ENCODE assay signal across 7 cellular contexts in genomic region chr4:173370130-173370476, GRCh38. TPM values are rescaled to one million over a fixed set of nuclear protein-coding genes. Genes with fewer than 3 reads are reported as not detected.
A peak's percentile ranks its signal among the peaks of the same experiment; 100 is the strongest.
DNase-seq lines count a peak whose midpoint lies in the region; ATAC-seq and TF ChIP-seq lines count a peak whose summit lies in the region.

No MANE protein-coding gene starts in this region.

- DNase-seq in activated CD8-positive, alpha-beta T cell treated with anti-CD3 and anti-CD28 coated beads for 36 hours, result peak; percentile 80
- DNase-seq in epithelial cell of proximal tubule (ENCODE audit: low read depth) (no peak), neuronal stem cell (ENCODE audit: low spot score) (no peak), upper lobe of left lung (peak in 1 of 2 donors; percentile 44), inferior parietal cortex (ENCODE audit: extremely low spot score) (no peak)

- intact Hi-C loops in activated CD8-positive, alpha-beta T cell treated with anti-CD3 and anti-CD28 coated beads for 36 hours (cut with micrococcal nuclease), result no loop called here

- H3K36me3 ChIP-seq in neuronal stem cell (replicated peaks in 1 of 2; ENCODE audit: control insufficient read depth in 2 of 2, insufficient read depth in 2 of 2, low read length in 2 of 2) (peaks cover 0 to 22% of the 10 kb centered on the region in 2 donors), upper lobe of left lung (peaks cover 0 to 3% (median 0%) of the 10 kb centered on the region in 4 donors)

- no peak overlapping the region for H2BK12ac ChIP-seq in neuronal stem cell (ENCODE audit: low read length)

- CTCF ChIA-PET in activated CD8-positive, alpha-beta T cell treated with anti-CD3 and anti-CD28 coated beads for 36 hours (lab: Charles Lee), result interaction anchor here (1.0 to 2.7 kb wide), 2 partner anchors 35 to 37 kb away, joined by 3 to 10 read pairs; partner anchors contain the start of gene HMGB2

- peaks cover 35% of the 10 kb centered on the region for H3K4me1 Mint-ChIP-seq in activated CD8-positive, alpha-beta T cell treated with anti-CD3 and anti-CD28 coated beads for 36 hours (ENCODE audit: low read depth)

- TF ChIP-seq CTCF in activated CD8-positive, alpha-beta T cell treated with anti-CD3 and anti-CD28 coated beads for 36 hours (IDR thresholded peaks at IDR 0.05), result no peak
- TF ChIP-seq CTCF in epithelial cell of proximal tubule (conservative IDR thresholded peaks at IDR 0.05; ENCODE audit: low read depth, low read length) (no peak), upper lobe of left lung (IDR thresholded peaks at IDR 0.05) (no peak)

- H3K4me3 ChIP-seq in epithelial cell of proximal tubule (ENCODE audit: low read depth, low read length), result peak overlapping the region; percentile 82
- H3K4me3 ChIP-seq in neuronal stem cell (ENCODE audit: low read length in 2 of 2), result peak overlapping the region; percentile 87 to 97
- H3K4me3 ChIP-seq in upper lobe of left lung, result peak overlapping the region; percentile 51 to 94 (median 90)

- peak overlapping the region; percentile 98 for H3K27ac Mint-ChIP-seq in activated CD8-positive, alpha-beta T cell treated with anti-CD3 and anti-CD28 coated beads for 36 hours

- no peak overlapping the region for H3K23ac ChIP-seq in neuronal stem cell (ENCODE audit: low read depth, low read length, poor library complexity)

- H2BK120ac ChIP-seq in neuronal stem cell (ENCODE audit: low read depth, low read length), result no peak overlapping the region

- peak overlapping the region; percentile 17 for H3K9ac ChIP-seq in neuronal stem cell (ENCODE audit: low read depth, low read length, poor library complexity)

- no peaks in the 10 kb centered on the region for H3K27me3 ChIP-seq in neuronal stem cell (ENCODE audit: control insufficient read depth in 3 of 3, insufficient read depth in 3 of 3, low read depth in 1 of 3, low read length in 3 of 3)
- H3K27me3 ChIP-seq in upper lobe of left lung, result no peaks in the 10 kb centered on the region

- no peak overlapping the region for H2BK15ac ChIP-seq in neuronal stem cell (ENCODE audit: low read length)

- POLR2A ChIA-PET in activated CD8-positive, alpha-beta T cell treated with anti-CD3 and anti-CD28 coated beads for 36 hours (lab: Charles Lee), result interaction anchor here (0.7 to 4.5 kb wide), 4 partner anchors 31 to 77 kb away, joined by 3 to 79 read pairs (median 16); partner anchors contain the start of gene HMGB2

- TF ChIP-seq POLR2A in upper lobe of left lung (IDR thresholded peaks at IDR 0.05), result no peak

- H3K14ac ChIP-seq in neuronal stem cell (ENCODE audit: low read length), result no peak overlapping the region

- peaks cover 14% of the 10 kb centered on the region for H3K27me3 Mint-ChIP-seq in activated CD8-positive, alpha-beta T cell treated with anti-CD3 and anti-CD28 coated beads for 36 hours

- no peak overlapping the region for H3K18ac ChIP-seq in neuronal stem cell (ENCODE audit: low read length)

- H3K4ac ChIP-seq in neuronal stem cell (ENCODE audit: low read length), result no peak overlapping the region

- peak overlapping the region; percentile 83 for H3K4me2 ChIP-seq in neuronal stem cell (ENCODE audit: insufficient read depth, low read length, poor library complexity, severe bottlenecking)

- peaks cover 0 to 10% of the 10 kb centered on the region in 2 donors for H3K9me3 ChIP-seq in neuronal stem cell (replicated peaks in 1 of 2; ENCODE audit: control insufficient read depth in 2 of 2, insufficient read depth in 1 of 2, low read depth in 1 of 2, low read length in 2 of 2)
- no peaks in the 10 kb centered on the region for H3K9me3 ChIP-seq in upper lobe of left lung

- peak overlapping the region; percentile 83 for H2AFZ ChIP-seq in neuronal stem cell (ENCODE audit: low read length)

- peak overlapping the region; percentile 53 for H2BK5ac ChIP-seq in neuronal stem cell (ENCODE audit: low read length)

- H4K91ac ChIP-seq in neuronal stem cell (ENCODE audit: low read depth, low read length, poor library complexity), result no peak overlapping the region

- peaks cover 3% of the 10 kb centered on the region for H3K79me1 ChIP-seq in neuronal stem cell (ENCODE audit: low read depth, low read length)

- no peaks in the 10 kb centered on the region for H3K9me3 Mint-ChIP-seq in activated CD8-positive, alpha-beta T cell treated with anti-CD3 and anti-CD28 coated beads for 36 hours

- no peak overlapping the region for H2AK5ac ChIP-seq in neuronal stem cell (ENCODE audit: low read depth, low read length)

- H3K4me3 Mint-ChIP-seq in activated CD8-positive, alpha-beta T cell treated with anti-CD3 and anti-CD28 coated beads for 36 hours, result peak overlapping the region; percentile 97

- H3K36me3 Mint-ChIP-seq in activated CD8-positive, alpha-beta T cell treated with anti-CD3 and anti-CD28 coated beads for 36 hours (ENCODE audit: low read depth), result peaks cover 21% of the 10 kb centered on the region

- no peak overlapping the region for H4K8ac ChIP-seq in neuronal stem cell (ENCODE audit: low read depth, low read length)

- ATAC-seq in GM19463 (IDR thresholded peaks at IDR 0.05; ENCODE audit: unreplicated experiment), result peak; percentile 0
- ATAC-seq in HG03457 (IDR thresholded peaks at IDR 0.05; ENCODE audit: unreplicated experiment), result peak; percentile 1
- peak; percentile 26 for ATAC-seq in activated CD8-positive, alpha-beta T cell treated with anti-CD3 and anti-CD28 coated beads for 36 hours
- peak; percentile 3 to 12 for ATAC-seq in upper lobe of left lung (ENCODE audit: low FRiP score in 2 of 2)

- H3K27ac ChIP-seq in neuronal stem cell (replicated peaks; ENCODE audit: low read length) (peak overlapping the region; percentile 75), upper lobe of left lung (peak overlapping the region; percentile 90 to 97 (median 92))

- H3K4me1 ChIP-seq in neuronal stem cell (ENCODE audit: control insufficient read depth in 2 of 2, insufficient read depth in 1 of 2, low read depth in 1 of 2, low read length in 2 of 2), result peaks cover 0 to 9% of the 10 kb centered on the region in 2 donors
- peaks cover 8 to 31% (median 16%) of the 10 kb centered on the region in 4 donors for H3K4me1 ChIP-seq in upper lobe of left lung

- no peak for TF ChIP-seq EP300 in upper lobe of left lung (IDR thresholded peaks at IDR 0.05)

- WGBS in neuronal stem cell (ENCODE audit: extremely low coverage in 2 of 2, insufficient read length in 2 of 2, insufficient replicate concordance in 1 of 2), 2 donors, result no CpG with 5 or more reads among the region's 14 CpGs
- 1% methylated on average over 13 to 14 of the region's 14 CpGs for WGBS in upper lobe of left lung, 2 donors

RNA-seq across cellular contexts. Expression of gene SAP30, which starts 0.7 kb away (rescaled TPM):
- total RNA-seq in activated CD8-positive, alpha-beta T cell treated with anti-CD3 and anti-CD28 coated beads for 36 hours, result 10 to 100 TPM; 40.7 to 41.1 TPM
- total RNA-seq in epithelial cell of proximal tubule, result 32.6 and 34.0 TPM in 2 replicates
- 26.1 TPM for polyA plus RNA-seq in neuronal stem cell (2013, experiment 1 of 2)
- polyA plus RNA-seq in neuronal stem cell (2013, experiment 2 of 2), result 26.6 TPM
- total RNA-seq in upper lobe of left lung, result 10 to 100 TPM; 15.0 to 39.8 (median 18.8) TPM

RNA-seq across cellular contexts. Expression of gene SCRG1, which starts 28.8 kb away (rescaled TPM):
- total RNA-seq in activated CD8-positive, alpha-beta T cell treated with anti-CD3 and anti-CD28 coated beads for 36 hours, result not detected
- total RNA-seq in epithelial cell of proximal tubule (not detected in 2 replicates), upper lobe of left lung (under 1 TPM in 2 of 6 donors, not detected in 4; 0.09 to 0.27 TPM)
- polyA plus RNA-seq in neuronal stem cell (2013, experiment 1 of 2), result 1.7 TPM
- 1.8 TPM for polyA plus RNA-seq in neuronal stem cell (2013, experiment 2 of 2)

RNA-seq across cellular contexts. Expression of gene HMGB2, which starts 35.9 kb away (rescaled TPM):
- 100 to 1,000 TPM; 527 to 534 TPM for total RNA-seq in activated CD8-positive, alpha-beta T cell treated with anti-CD3 and anti-CD28 coated beads for 36 hours
- 222 and 277 TPM in 2 replicates for total RNA-seq in epithelial cell of proximal tubule
- polyA plus RNA-seq in neuronal stem cell (2013, experiment 1 of 2), result 923 TPM
- 915 TPM for polyA plus RNA-seq in neuronal stem cell (2013, experiment 2 of 2)
- total RNA-seq in upper lobe of left lung, result 10 to 100 TPM; 37.5 to 72.7 (median 54.8) TPM
